Comparison of ENCODE assay signal across 15 cellular contexts in the genomic region with DNA sequence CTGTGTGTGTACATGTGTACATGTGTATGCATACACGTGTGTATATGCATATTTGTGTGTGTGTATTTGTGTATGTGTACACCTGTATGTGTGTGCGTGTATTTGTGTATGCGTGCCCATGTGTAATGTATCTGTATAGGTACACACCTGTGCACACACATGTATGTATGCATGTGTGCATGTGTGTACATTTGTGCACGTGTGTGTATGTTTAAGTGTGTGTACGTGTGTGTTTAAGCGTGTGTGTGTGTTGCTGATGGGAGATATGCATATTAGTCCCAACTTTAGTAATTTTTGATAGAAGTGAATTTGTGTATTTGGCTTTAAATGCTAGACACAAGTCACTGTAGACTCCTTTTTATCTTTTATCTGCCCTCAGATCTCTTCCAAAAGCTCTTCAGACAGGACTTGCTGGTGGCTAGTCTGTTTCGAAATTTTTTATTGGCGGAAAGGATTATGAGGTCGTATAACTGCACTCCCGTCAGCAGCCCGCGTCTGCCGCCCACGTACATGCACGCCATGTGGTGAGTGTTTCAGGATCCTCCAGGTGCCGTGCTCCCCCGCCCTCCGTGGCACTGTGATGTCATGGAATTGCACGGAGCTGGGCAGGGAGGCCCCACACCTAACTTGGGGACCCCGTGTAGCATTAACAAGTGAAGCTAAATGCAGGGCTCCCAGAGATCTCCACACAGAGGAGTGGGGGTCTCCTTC.
DNase-seq lines count a peak whose midpoint lies in the region; ATAC-seq and TF ChIP-seq lines count a peak whose summit lies in the region.
"Had no signal": no experiment of that assay in that cellular context is flagged by ENCODE, and none has a peak within 500 bp of the region (broad histone marks: within the 10 kb centered on the region; RNA-seq: fewer than 3 reads in every experiment).

No MANE protein-coding gene starts in this region.

- no peaks in the 10 kb centered on the region for H3K9me3 Mint-ChIP-seq in Caco-2 (ENCODE audit: unreplicated experiment)
- H3K9me3 Mint-ChIP-seq: neural crest cell had no signal

- H3K4me1 Mint-ChIP-seq in Caco-2 (ENCODE audit: low read depth, unreplicated experiment): peaks cover 46% of the 10 kb centered on the region

- peaks cover 31% of the 10 kb centered on the region for H3K4me1 ChIP-seq in Caco-2
- H3K4me1 ChIP-seq in PC-3 (ENCODE audit: insufficient read depth, low read length): peaks cover 23% of the 10 kb centered on the region
- H3K4me1 ChIP-seq in left lung: peaks cover 0 to 39% of the 10 kb centered on the region in 2 donors
- H3K4me1 ChIP-seq: HAP-1 had no signal

- H3K4me2 ChIP-seq in PC-3 (ENCODE audit: low read length): no peak overlapping the region

- ATAC-seq in PC-3 (no peak), left lung (no peak), GM18873 (IDR thresholded peaks at IDR 0.05; ENCODE audit: low FRiP score, unreplicated experiment) (no peak)

- POLR2A ChIA-PET in Caco-2 (lab: Charles Lee): no interaction called here
- POLR2A ChIA-PET in PC-3 (lab: Charles Lee; ENCODE audit: unreplicated experiment): no interaction called here

- DNase-seq in Caco-2: peak; percentile 80 to 84
- peak; percentile 96 for DNase-seq in GF-D8 (lab: John Stamatoyannopoulos, UW)
- DNase-seq in PC-3: no peak
- DNase-seq in left lung: peak; percentile 14 to 55
- DNase-seq in kidney tubule cell (ENCODE audit: low spot score): no peak
- no peak for DNase-seq in DMS53 (lab: John Stamatoyannopoulos, UW)
- DNase-seq in cerebellar cortex (ENCODE audit: low spot score): no peak
- DNase-seq: left ventricle myocardium inferior, NCI-H446 treated with DMSO at 0.1 percent for 48 hours, T-helper 9 cell had no signal

- H3K4me3 ChIP-seq in Caco-2 (ENCODE audit: low read depth, low read length): no peak overlapping the region
- no peak overlapping the region for H3K4me3 ChIP-seq in PC-3 (ENCODE audit: low read length)
- H3K4me3 ChIP-seq in left lung: no peak overlapping the region
- H3K4me3 ChIP-seq: coronary artery, esophagus muscularis mucosa, HAP-1, left ventricle myocardium inferior had no signal

- intact Hi-C loops in Caco-2 (cut with micrococcal nuclease; ENCODE audit: unreplicated experiment): no loop called here
- intact Hi-C loops in PC-3 (cut with micrococcal nuclease): no loop called here
- intact Hi-C loops in left lung (cut with DNase I): no loop called here

- peaks cover 53% of the 10 kb centered on the region for H3K36me3 Mint-ChIP-seq in Caco-2 (ENCODE audit: insufficient read depth, unreplicated experiment)

- H3F3A ChIP-seq in PC-3 (ENCODE audit: low read length, unreplicated experiment): no peaks in the 10 kb centered on the region

- no peak overlapping the region for H3K9ac ChIP-seq in PC-3 (ENCODE audit: low read length)

- H3K27ac Mint-ChIP-seq in Caco-2 (ENCODE audit: unreplicated experiment): peak overlapping the region; percentile 77

- H3K36me3 ChIP-seq in Caco-2 (ENCODE audit: control insufficient read depth, insufficient read depth, low read length) (peaks cover 6% of the 10 kb centered on the region), PC-3 (ENCODE audit: low read depth, low read length) (peaks cover 12% of the 10 kb centered on the region; the same call in 1 of the 2 replicates), left lung (peaks cover 0 to 39% of the 10 kb centered on the region in 2 donors)

- H3K27ac ChIP-seq in PC-3 (ENCODE audit: low read length): 0 out of 2 replicates have a peak overlapping the region, but pooled peaks have one; percentile 3
- H3K27ac ChIP-seq in left lung: no peak overlapping the region
- H3K27ac ChIP-seq: coronary artery, esophagus muscularis mucosa, left ventricle myocardium inferior had no signal

- TF ChIP-seq CTCF in Caco-2 (IDR thresholded peaks at IDR 0.05; ENCODE audit: insufficient read depth in 1 of 2, low read depth in 1 of 2, low read length in 1 of 2, severe bottlenecking in 1 of 2, unreplicated experiment in 1 of 2): no peak
- no peak for TF ChIP-seq CTCF in PC-3 (conservative IDR thresholded peaks at IDR 0.05; ENCODE audit: low read depth, low read length)
- TF ChIP-seq CTCF in left lung (IDR thresholded peaks at IDR 0.05): no peak

- no peaks in the 10 kb centered on the region for H3K79me2 ChIP-seq in PC-3 (ENCODE audit: low read length)

- CTCF ChIA-PET in Caco-2 (lab: Charles Lee) (interaction anchor here (1.0 to 1.3 kb wide), 4 partner anchors 10 to 396 kb away, joined by 3 to 4 read pairs (median 3); no protein-coding TSS in a partner anchor), PC-3 (lab: Charles Lee) (no interaction called here)

- H4K20me1 ChIP-seq in PC-3 (ENCODE audit: low read length): no peaks in the 10 kb centered on the region

- no peaks in the 10 kb centered on the region for H3K9me2 ChIP-seq in PC-3 (replicated peaks; ENCODE audit: low read length)

- peak overlapping the region; percentile 19 for H3K4me3 Mint-ChIP-seq in Caco-2 (ENCODE audit: unreplicated experiment)
- H3K4me3 Mint-ChIP-seq: neural crest cell had no signal

- BruUV-seq in Caco-2 (replicated peaks; lab: Mats Ljungman, UMichigan) (no TSS peak), PC-3 (replicated peaks; lab: Mats Ljungman, UMichigan) (no TSS peak)

- H3K27me3 ChIP-seq in Caco-2 (replicated peaks; ENCODE audit: control insufficient read depth, insufficient read depth, low read length) (no peaks in the 10 kb centered on the region), PC-3 (ENCODE audit: low read length) (no peaks in the 10 kb centered on the region), left lung (no peaks in the 10 kb centered on the region)
- H3K27me3 ChIP-seq: esophagus muscularis mucosa had no signal

- H3K9me3 ChIP-seq in Caco-2 (no peaks in the 10 kb centered on the region), PC-3 (ENCODE audit: low read length) (no peaks in the 10 kb centered on the region), left lung (no peaks in the 10 kb centered on the region)
- H3K9me3 ChIP-seq: esophagus muscularis mucosa, HAP-1, left ventricle myocardium inferior had no signal

- no peak overlapping the region for H2AFZ ChIP-seq in PC-3 (ENCODE audit: low read length)

- H3K27me3 Mint-ChIP-seq in Caco-2 (ENCODE audit: insufficient read depth, unreplicated experiment): no peaks in the 10 kb centered on the region

Comparison
In these comparisons a context has a peak if more than half of its experiments do, and no peak if none do; other contexts are left out.
1. DNase-seq: peak in Caco-2 (2 of 2), GF-D8 (single experiment) and left lung (2 of 2); none in PC-3 (single experiment), kidney tubule cell (single experiment), DMS53 (single experiment) and cerebellar cortex (single experiment).